ENCODE assay signal across 29 cellular contexts in the genomic region with DNA sequence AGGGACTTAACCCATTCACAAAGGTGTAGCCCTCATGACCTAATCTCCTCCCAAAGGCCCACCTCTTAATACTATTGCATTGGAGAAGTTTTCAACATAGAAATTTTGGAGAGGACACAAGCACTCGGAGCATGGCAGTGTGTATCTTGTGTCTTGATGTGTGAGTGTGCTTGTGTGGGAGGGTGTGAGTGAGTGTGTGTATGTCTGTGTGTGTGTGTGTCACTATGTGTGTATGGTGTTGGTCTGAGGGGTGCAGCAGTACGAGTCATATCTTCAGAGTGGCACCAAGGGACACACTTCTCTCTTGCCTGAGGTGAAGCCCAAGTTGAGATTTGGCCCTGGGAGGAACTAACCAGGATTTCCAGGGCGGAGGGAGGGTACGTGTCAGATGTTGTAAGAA.
"Had no signal": no experiment of that assay in that cellular context is flagged by ENCODE, and none has a peak within 500 bp of the region (broad histone marks: within the 10 kb centered on the region; RNA-seq: fewer than 3 reads in every experiment).

No MANE protein-coding gene starts in this region.

- H3K27me3 ChIP-seq: ascending aorta, breast epithelium, cardiac muscle cell, colonic mucosa, gastroesophageal sphincter had no signal

- DNase-seq: activated CD4-positive, alpha-beta memory T cell treated with anti-CD3 and anti-CD28 coated beads for 36 hours; activated CD4-positive, alpha-beta T cell treated with anti-CD3 and anti-CD28 coated beads for 36 hours; activated CD4-positive, alpha-beta T cell treated with anti-CD3 and anti-CD28 coated beads, Interleukin-2, amount 10 ng/mL, durations not matched to agents 24 days and 14 days; activated CD4-positive, CD25-positive, alpha-beta regulatory T cell; activated CD4-positive, CD25-positive, alpha-beta regulatory T cell treated with anti-CD3 and anti-CD28 coated beads, Interleukin-2, amount 50 U/mL, for 72 hours; activated CD8-positive, alpha-beta memory T cell treated with anti-CD3 and anti-CD28 coated beads, Interleukin-2, amount 10 ng/mL, durations not matched to agents 7 days and 5 days; activated CD8-positive, alpha-beta memory T cell treated with anti-CD3 and anti-CD28 coated beads, Interleukin-2, amount 50 U/mL, for 4 hours; activated CD8-positive, alpha-beta T cell treated with anti-CD3 and anti-CD28 coated beads, Interleukin-2, amount 10 ng/mL, durations not matched to agents 7 days and 5 days; activated gamma-delta T cell; activated naive CD4-positive, alpha-beta T cell; activated naive CD4-positive, alpha-beta T cell treated with anti-CD3 and anti-CD28 coated beads, Interleukin-2, amount 10 ng/mL, durations not matched to agents 7 days and 5 days; activated naive CD8-positive, alpha-beta T cell treated with anti-CD3 and anti-CD28 coated beads, Interleukin-2, amount 10 ng/mL, durations not matched to agents 7 days and 5 days; activated T-cell treated with anti-CD3 and anti-CD28 coated beads, Interleukin-2, amount 50 U/mL, for 24 hours; activated T-cell treated with anti-CD3 and anti-CD28 coated beads, Interleukin-2, amount 50 U/mL, for 72 hours; central memory CD4-positive, alpha-beta T cell; cerebellar nuclear complex; colonic mucosa; effector CD8-positive, alpha-beta T cell; esophagus squamous epithelium; foreskin melanocyte; T-helper 2 cell had no signal

- H3K4me3 ChIP-seq: ascending aorta, breast epithelium, cardiac muscle cell, colonic mucosa, esophagus squamous epithelium, gastroesophageal sphincter had no signal

- H3K9me3 ChIP-seq: ascending aorta, breast epithelium, colonic mucosa, esophagus squamous epithelium, gastroesophageal sphincter had no signal

- H3K27ac ChIP-seq: ascending aorta, breast epithelium, cardiac muscle cell, colonic mucosa, epithelial cell of prostate, esophagus squamous epithelium, gastroesophageal sphincter had no signal

- H3K4me1 ChIP-seq: breast epithelium, colonic mucosa had no signal

- FAIRE-seq: endometrium, endothelial cell of umbilical vein had no signal

- ATAC-seq: activated CD4-positive, alpha-beta T cell treated with anti-CD3 and anti-CD28 coated beads for 36 hours; activated CD8-positive, alpha-beta memory T cell treated with anti-CD3 and anti-CD28 coated beads, Interleukin-2, amount 10 ng/mL, durations not matched to agents 7 days and 5 days; activated CD8-positive, alpha-beta T cell treated with anti-CD3 and anti-CD28 coated beads, Interleukin-2, amount 10 ng/mL, durations not matched to agents 7 days and 5 days; activated naive CD4-positive, alpha-beta T cell treated with anti-CD3 and anti-CD28 coated beads, Interleukin-2, amount 50 U/mL, for 72 hours; activated T-cell treated with anti-CD3 and anti-CD28 coated beads, Interleukin-2, amount 50 U/mL, for 72 hours; gastroesophageal sphincter had no signal

- H3K36me3 ChIP-seq: ascending aorta, breast epithelium, cardiac muscle cell, colonic mucosa, esophagus squamous epithelium, gastroesophageal sphincter had no signal
